Comparison of ENCODE assay signal across 19 cellular contexts in the genomic region with DNA sequence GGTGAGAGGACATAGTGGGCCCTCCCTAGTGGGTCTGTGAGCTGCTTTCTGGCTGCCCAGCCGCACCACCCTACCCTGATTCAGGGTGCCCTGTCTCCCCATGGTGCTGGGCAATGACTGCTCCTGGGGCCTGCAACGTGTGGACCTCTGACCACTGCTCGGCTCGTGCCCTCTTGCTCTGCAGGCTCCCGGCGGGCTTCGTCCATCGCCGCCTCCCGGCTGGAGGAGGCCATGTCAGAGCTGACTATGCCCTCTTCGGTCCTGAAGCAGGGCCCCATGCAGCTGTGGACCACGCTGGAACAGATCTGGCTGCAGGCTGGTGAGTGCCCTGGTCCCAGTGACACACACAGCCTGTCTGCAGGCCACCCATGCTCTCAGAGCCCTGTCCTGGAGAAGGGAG.
"Had no signal": no experiment of that assay in that cellular context is flagged by ENCODE, and none has a peak within 500 bp of the region (broad histone marks: within the 10 kb centered on the region; RNA-seq: fewer than 3 reads in every experiment).

No MANE protein-coding gene starts in this region.

- H3K4me3 ChIP-seq: esophagus squamous epithelium, neural progenitor cell, prostate gland, smooth muscle cell, testis, tibial nerve, upper lobe of right lung, vagina had no signal

- H3K27me3 ChIP-seq: esophagus squamous epithelium, neural progenitor cell, testis, tibial nerve, upper lobe of right lung, vagina had no signal

- DNase-seq: esophagus squamous epithelium; foreskin fibroblast; left colon; left ventricle myocardium superior; natural killer cell; occipital lobe; retina; stimulated activated CD4-positive, alpha-beta T cell treated with anti-CD3 and anti-CD28 coated beads, Interleukin-2, amount 100 ng/mL, for 48 hours; stimulated activated naive CD8-positive, alpha-beta T cell treated with anti-CD3 and anti-CD28 coated beads, Interleukin-15, Interleukin-2, amounts not matched to agents 100 U/mL and 50 U/mL, for 24 hours; testis; upper lobe of right lung had no signal

- H3K27ac ChIP-seq: esophagus squamous epithelium, neural progenitor cell, parathyroid adenoma, testis, upper lobe of right lung, vagina had no signal

- H3K27me3 Mint-ChIP-seq: central memory CD8-positive, alpha-beta T cell had no signal

- H3K27ac Mint-ChIP-seq: natural killer cell, neural progenitor cell had no signal

- H3K9ac ChIP-seq: neural progenitor cell, parathyroid adenoma had no signal

- H3K4me3 Mint-ChIP-seq: central memory CD8-positive, alpha-beta T cell; natural killer cell; neural progenitor cell had no signal

- H3K4me2 ChIP-seq: neural progenitor cell, smooth muscle cell had no signal

- H3K9me3 Mint-ChIP-seq: central memory CD8-positive, alpha-beta T cell; natural killer cell; neural progenitor cell had no signal

- H3K36me3 ChIP-seq: neural progenitor cell, prostate gland had no signal

- H3K9me3 ChIP-seq: esophagus squamous epithelium, prostate gland, testis, tibial nerve, upper lobe of right lung, vagina had no signal

- ATAC-seq: natural killer cell; sciatic nerve; stimulated activated naive CD8-positive, alpha-beta T cell treated with anti-CD3 and anti-CD28 coated beads, Interleukin-15, Interleukin-2, amounts not matched to agents 100 U/mL and 50 U/mL, for 24 hours; upper lobe of right lung had no signal
